ENCODE assay signal across 38 cellular contexts in genomic region chr20:59297641-59298040, GRCh38. TPM values are rescaled to one million over a fixed set of nuclear protein-coding genes. Genes with fewer than 3 reads are reported as not detected.
DNase-seq lines count a peak whose midpoint lies in the region; ATAC-seq and TF ChIP-seq lines count a peak whose summit lies in the region.
"Had no signal": no experiment of that assay in that cellular context is flagged by ENCODE, and none has a peak within 500 bp of the region (broad histone marks: within the 10 kb centered on the region; RNA-seq: fewer than 3 reads in every experiment).

No MANE protein-coding gene starts in this region.

- no CpG with 5 or more reads among the region's 6 CpGs for WGBS in neuronal stem cell (ENCODE audit: extremely low coverage in 2 of 2, insufficient read length in 2 of 2, insufficient replicate concordance in 1 of 2), 2 donors
- WGBS in mammary epithelial cell (ENCODE audit: low coverage, missing lambda C conversion rate) = 45% methylated on average over 6 of the region's 6 CpGs

- no peak for ATAC-seq in GM18498 (IDR thresholded peaks at IDR 0.05; ENCODE audit: unreplicated experiment)
- ATAC-seq: A549; CD8-positive, alpha-beta T cell had no signal

- H3K4me3 Mint-ChIP-seq in neural progenitor cell = no peak overlapping the region
- H3K4me3 Mint-ChIP-seq: B cell; CD4-positive, alpha-beta memory T cell; CD4-positive, alpha-beta T cell; CD4-positive, CD25-positive, alpha-beta regulatory T cell; CD8-positive, alpha-beta memory T cell; CD8-positive, alpha-beta T cell had no signal

- no peaks in the 10 kb centered on the region for H3K4me1 Mint-ChIP-seq in neural progenitor cell
- H3K4me1 Mint-ChIP-seq: B cell, CD14-positive monocyte had no signal

- TF ChIP-seq CTCF in neural progenitor cell (IDR thresholded peaks at IDR 0.05) (no peak), mammary epithelial cell (conservative IDR thresholded peaks at IDR 0.05 in 1 of 2, IDR thresholded peaks at IDR 0.05 in 1 of 2; ENCODE audit: extremely low read depth in 1 of 2, insufficient read depth in 1 of 2, low read depth in 1 of 2, low read length in 2 of 2) (no peak)

- H3K36me3 ChIP-seq in HAP-1 (replicated peaks) (no peaks in the 10 kb centered on the region), neural progenitor cell (no peaks in the 10 kb centered on the region), neuronal stem cell (replicated peaks in 1 of 2; ENCODE audit: control insufficient read depth in 2 of 2, insufficient read depth in 2 of 2, low read length in 2 of 2) (no peaks in the 10 kb centered on the region), mammary epithelial cell (ENCODE audit: insufficient read depth, low read length) (no peaks in the 10 kb centered on the region)
- H3K36me3 ChIP-seq: BE2C; BLaER1; BLaER1 treated with 17β-estradiol and CSF1 and Interleukin-3, amounts not matched to agents 10 nM and 100 nM had no signal

- BruUV-seq in mammary epithelial cell (replicated peaks; lab: Mats Ljungman, UMichigan) = no TSS peak

- H3K27me3 Mint-ChIP-seq in neural progenitor cell (ENCODE audit: insufficient read depth, low read depth) = peaks cover 44% of the 10 kb centered on the region

- H2BK12ac ChIP-seq in neuronal stem cell (ENCODE audit: low read length) = no peak overlapping the region

- no peak overlapping the region for H4K91ac ChIP-seq in neuronal stem cell (ENCODE audit: low read depth, low read length, poor library complexity)

- no peak overlapping the region for H2BK120ac ChIP-seq in neuronal stem cell (ENCODE audit: low read depth, low read length)

- H2AFZ ChIP-seq in neural progenitor cell (replicated peaks) (no peak overlapping the region), neuronal stem cell (ENCODE audit: low read length) (no peak overlapping the region), mammary epithelial cell (ENCODE audit: low read depth, low read length) (no peak overlapping the region)

- H3K79me1 ChIP-seq in neuronal stem cell (ENCODE audit: low read depth, low read length) = no peaks in the 10 kb centered on the region

- H3K18ac ChIP-seq in neuronal stem cell (ENCODE audit: low read length) = peak overlapping the region; percentile 30

- H3K9me3 ChIP-seq in HAP-1 = no peaks in the 10 kb centered on the region
- no peaks in the 10 kb centered on the region for H3K9me3 ChIP-seq in neural progenitor cell (ENCODE audit: low read depth)
- H3K9me3 ChIP-seq in neuronal stem cell (replicated peaks in 1 of 2; ENCODE audit: control insufficient read depth in 2 of 2, insufficient read depth in 1 of 2, low read depth in 1 of 2, low read length in 2 of 2) = no peaks in the 10 kb centered on the region
- H3K9me3 ChIP-seq in mammary epithelial cell (replicated peaks; ENCODE audit: insufficient read depth, low read length) = no peaks in the 10 kb centered on the region
- H3K9me3 ChIP-seq: A549, BE2C, BLaER1, Caco-2 had no signal

- no peaks in the 10 kb centered on the region for H3K27me3 ChIP-seq in HAP-1 (ENCODE audit: low read depth)
- H3K27me3 ChIP-seq in neural progenitor cell = peaks cover 69% of the 10 kb centered on the region
- H3K27me3 ChIP-seq in neuronal stem cell (ENCODE audit: control insufficient read depth in 3 of 3, insufficient read depth in 3 of 3, low read depth in 1 of 3, low read length in 3 of 3) = peaks cover 3 to 47% (median 23%) of the 10 kb centered on the region in 3 experiments
- H3K27me3 ChIP-seq in mammary epithelial cell (ENCODE audit: insufficient read depth, low read length) = peaks cover 4% of the 10 kb centered on the region
- H3K27me3 ChIP-seq: BLaER1 had no signal

- H3K4me1 ChIP-seq in HAP-1 (no peaks in the 10 kb centered on the region), neural progenitor cell (peaks cover 19% of the 10 kb centered on the region), neuronal stem cell (ENCODE audit: control insufficient read depth in 2 of 2, insufficient read depth in 1 of 2, low read depth in 1 of 2, low read length in 2 of 2) (peaks cover 0 to 7% of the 10 kb centered on the region in 2 donors), mammary epithelial cell (ENCODE audit: insufficient read depth, low read length) (no peaks in the 10 kb centered on the region)
- H3K4me1 ChIP-seq: BE2C had no signal

- H3K4ac ChIP-seq in neuronal stem cell (ENCODE audit: low read length) = no peak overlapping the region

- H3K27ac Mint-ChIP-seq in neural progenitor cell = no peak overlapping the region
- H3K27ac Mint-ChIP-seq: B cell; CD14-positive monocyte; CD4-positive, alpha-beta memory T cell; CD4-positive, alpha-beta T cell; CD4-positive, CD25-positive, alpha-beta regulatory T cell; CD8-positive, alpha-beta memory T cell; CD8-positive, alpha-beta T cell had no signal

- no peak overlapping the region for H3K4me2 ChIP-seq in neural progenitor cell
- H3K4me2 ChIP-seq in neuronal stem cell (ENCODE audit: insufficient read depth, low read length, poor library complexity, severe bottlenecking) = no peak overlapping the region
- H3K4me2 ChIP-seq in mammary epithelial cell (ENCODE audit: insufficient read depth, low read depth, low read length) = no peak overlapping the region
- H3K4me2 ChIP-seq: A549; BLaER1; BLaER1 treated with 17β-estradiol and CSF1 and Interleukin-3, amounts not matched to agents 10 nM and 100 nM had no signal

- no peaks in the 10 kb centered on the region for H3K79me2 ChIP-seq in neural progenitor cell (ENCODE audit: low read depth)
- H3K79me2 ChIP-seq in mammary epithelial cell (ENCODE audit: insufficient read depth, low read length) = no peaks in the 10 kb centered on the region

- CTCF ChIA-PET in mammary epithelial cell (lab: Charles Lee; ENCODE audit: low non-redundant PET) = no interaction called here

- H2BK15ac ChIP-seq in neuronal stem cell (ENCODE audit: low read length) = no peak overlapping the region

- dilution Hi-C loops in mammary epithelial cell (cut with HindIII; ENCODE audit: low sequenced_read_pairs) = no loop called here

- no peak overlapping the region for H2BK5ac ChIP-seq in neuronal stem cell (ENCODE audit: low read length)

- no peak overlapping the region for H3K4me3 ChIP-seq in HAP-1
- H3K4me3 ChIP-seq in neural progenitor cell = no peak overlapping the region
- no peak overlapping the region for H3K4me3 ChIP-seq in neuronal stem cell (ENCODE audit: low read length in 2 of 2)
- H3K4me3 ChIP-seq in mammary epithelial cell (replicated peaks in 1 of 3; ENCODE audit: insufficient read depth in 1 of 3, low read depth in 2 of 3, low read length in 3 of 3) = no peak overlapping the region
- H3K4me3 ChIP-seq: A549; BLaER1; BLaER1 treated with 17β-estradiol and CSF1 and Interleukin-3, amounts not matched to agents 10 nM and 100 nM had no signal

- peak; percentile 55 to 68 for DNase-seq in HAP-1 (ENCODE audit: low spot score in 2 of 2)
- DNase-seq in neural progenitor cell (ENCODE audit: low spot score) = peak; percentile 62
- DNase-seq in neuronal stem cell (ENCODE audit: low spot score) = no peak
- no peak for DNase-seq in mammary epithelial cell
- DNase-seq in NCI-H510A (lab: John Stamatoyannopoulos, UW) = no peak
- DNase-seq: 8988T; ACHN; AML-193; BE2C; C1 segment of cervical spinal cord; Caco-2; Calu3; CD4-positive, alpha-beta memory T cell; CD4-positive, alpha-beta T cell; CD4-positive, CD25-positive, alpha-beta regulatory T cell; CD8-positive, alpha-beta memory T cell; CD8-positive, alpha-beta T cell; COR-L47; DMS 273 treated with DMSO at 0.1 percent for 48 hours; DMS153; DMS53; DMS79; DMS79 treated with DMSO at 0.1 percent for 48 hours; DND-41; EL had no signal

- H3K36me3 Mint-ChIP-seq in neural progenitor cell = no peaks in the 10 kb centered on the region
- H3K36me3 Mint-ChIP-seq: CD14-positive monocyte; CD4-positive, alpha-beta memory T cell; CD4-positive, CD25-positive, alpha-beta regulatory T cell; CD8-positive, alpha-beta T cell had no signal

- H3K9ac ChIP-seq in neural progenitor cell (no peak overlapping the region), neuronal stem cell (ENCODE audit: low read depth, low read length, poor library complexity) (no peak overlapping the region), mammary epithelial cell (ENCODE audit: insufficient read depth, low read length) (no peak overlapping the region)
- H3K9ac ChIP-seq: BLaER1; BLaER1 treated with 17β-estradiol and CSF1 and Interleukin-3, amounts not matched to agents 10 nM and 100 nM had no signal

- no peak overlapping the region for H3K23ac ChIP-seq in neuronal stem cell (ENCODE audit: low read depth, low read length, poor library complexity)

- H4K8ac ChIP-seq in neuronal stem cell (ENCODE audit: low read depth, low read length) = no peak overlapping the region

- H3K14ac ChIP-seq in neuronal stem cell (ENCODE audit: low read length) = no peak overlapping the region

- no peak overlapping the region for H3K27ac ChIP-seq in neural progenitor cell
- H3K27ac ChIP-seq in neuronal stem cell (replicated peaks; ENCODE audit: low read length) = no peak overlapping the region
- no peak overlapping the region for H3K27ac ChIP-seq in mammary epithelial cell (ENCODE audit: insufficient read depth, low read depth, low read length)
- H3K27ac ChIP-seq: 22Rv1; A549; BLaER1; BLaER1 treated with 17β-estradiol and CSF1 and Interleukin-3, amounts not matched to agents 10 nM and 100 nM; C4-2B had no signal

- no peaks in the 10 kb centered on the region for H3F3A ChIP-seq in neural progenitor cell (ENCODE audit: low read depth)

- H4K20me1 ChIP-seq in neural progenitor cell (ENCODE audit: low read depth) (no peaks in the 10 kb centered on the region), mammary epithelial cell (ENCODE audit: insufficient read depth, low read length) (no peaks in the 10 kb centered on the region)
- H4K20me1 ChIP-seq: BLaER1; BLaER1 treated with 17β-estradiol and CSF1 and Interleukin-3, amounts not matched to agents 10 nM and 100 nM had no signal

- in situ Hi-C loops in HAP-1 (cut with MboI; ENCODE audit: low sequenced_read_pairs) (no loop called here), mammary epithelial cell (cut with MboI; ENCODE audit: low sequenced_read_pairs in 2 of 2) (no loop called here)

- no peaks in the 10 kb centered on the region for H3K9me3 Mint-ChIP-seq in neural progenitor cell
- H3K9me3 Mint-ChIP-seq: CD4-positive, alpha-beta memory T cell; CD4-positive, alpha-beta T cell; CD4-positive, CD25-positive, alpha-beta regulatory T cell; CD8-positive, alpha-beta memory T cell; CD8-positive, alpha-beta T cell had no signal

- intact Hi-C loops in mammary epithelial cell (cut with micrococcal nuclease) = no loop called here

- H2AK5ac ChIP-seq in neuronal stem cell (ENCODE audit: low read depth, low read length) = no peak overlapping the region

RNA-seq across cellular contexts. Expression of gene EDN3, which starts 2.8 kb away (rescaled TPM):
- total RNA-seq in neural progenitor cell (ENCODE audit: low replicate concordance) (0.28 TPM in 1 of 2 replicates, not detected in the other), mammary epithelial cell (under 1 TPM in 1 of 2 donors, not detected in 1; 0.17 TPM)
- polyA plus RNA-seq in neuronal stem cell (2013, experiment 1 of 2) = 0.61 TPM
- polyA plus RNA-seq in neuronal stem cell (2013, experiment 2 of 2) = 0.62 TPM
- polyA plus RNA-seq in mammary epithelial cell = not detected
- polyA minus RNA-seq in mammary epithelial cell = not detected
- total RNA-seq: A172, A673, B cell, Calu3, Daoy had no signal
- polyA plus RNA-seq: AG04450; BJ; CD14-positive monocyte; CD4-positive, CD25-positive, alpha-beta regulatory T cell; CD8-positive, alpha-beta memory T cell had no signal

Comparison
In these comparisons a context has a peak if more than half of its experiments do, and no peak if none do; other contexts are left out.
1. DNase-seq: peak in HAP-1 (2 of 2) and neural progenitor cell (single experiment); none in neuronal stem cell (single experiment), mammary epithelial cell (single experiment) and NCI-H510A (single experiment).